Comparison of ENCODE assay signal across 31 cellular contexts in the genomic region with DNA sequence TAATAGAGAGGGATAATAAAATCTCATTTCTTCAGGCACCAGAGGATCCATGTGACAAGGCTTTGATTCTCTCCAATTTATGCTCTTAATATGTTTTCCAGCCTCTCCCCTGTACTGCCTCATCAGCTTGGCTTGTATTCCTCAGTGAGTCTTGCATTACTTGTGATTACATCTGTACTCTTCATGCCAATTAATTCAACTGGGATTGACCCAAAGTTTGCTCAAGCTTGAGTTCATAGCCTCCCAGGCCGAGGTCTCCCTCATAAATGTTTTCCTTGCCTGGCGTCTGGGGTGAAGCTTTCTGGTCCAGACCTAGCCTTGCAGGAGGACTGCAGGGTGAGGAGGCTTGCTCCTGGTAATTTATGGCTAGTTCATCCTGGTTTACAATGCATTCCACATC.
A peak's percentile ranks its signal among the peaks of the same experiment; 100 is the strongest.
DNase-seq lines count a peak whose midpoint lies in the region; ATAC-seq and TF ChIP-seq lines count a peak whose summit lies in the region.
"Had no signal": no experiment of that assay in that cellular context is flagged by ENCODE, and none has a peak within 500 bp of the region (broad histone marks: within the 10 kb centered on the region; RNA-seq: fewer than 3 reads in every experiment).

No MANE protein-coding gene starts in this region.

- CTCF ChIA-PET in activated CD8-positive, alpha-beta memory T cell treated with anti-CD3 and anti-CD28 coated beads, Interleukin-2, amount 10 ng/mL, durations not matched to agents 7 days and 5 days (lab: Charles Lee) = no interaction called here

- no peaks in the 10 kb centered on the region for H3K27me3 ChIP-seq in GM23248 (replicated peaks; ENCODE audit: insufficient read depth)
- H3K27me3 ChIP-seq: cardiac muscle cell, neural progenitor cell, sigmoid colon had no signal

- TF ChIP-seq CTCF in fibroblast of mammary gland (conservative IDR thresholded peaks at IDR 0.05; ENCODE audit: control insufficient read depth, insufficient read depth, low read depth, low read length) (no peak), nephron (IDR thresholded peaks at IDR 0.05; ENCODE audit: unreplicated experiment in 3 of 3) (no peak)

- no peak overlapping the region for H2AFZ ChIP-seq in GM23248
- H2AFZ ChIP-seq: neural progenitor cell had no signal

- H3K4me3 Mint-ChIP-seq in nephron = no peak overlapping the region
- H3K4me3 Mint-ChIP-seq in activated CD8-positive, alpha-beta memory T cell treated with anti-CD3 and anti-CD28 coated beads, Interleukin-2, amount 10 ng/mL, durations not matched to agents 7 days and 5 days = no peak overlapping the region
- H3K4me3 Mint-ChIP-seq: activated naive CD8-positive, alpha-beta T cell; endodermal cell; neural progenitor cell; T-cell had no signal

- 39 to 45% methylated on average over 2 of the region's 2 CpGs for WGBS in GM23248 (ENCODE audit: low coverage in 1 of 2, low lambda C conversion rate in 2 of 2, missing lambda C conversion rate in 2 of 2), 2 experiments

- no peaks in the 10 kb centered on the region for H3K36me3 ChIP-seq in GM23248 (ENCODE audit: low read depth)
- H3K36me3 ChIP-seq: cardiac muscle cell, neural progenitor cell had no signal

- no peak overlapping the region for H3K4me3 ChIP-seq in GM23248
- no peak overlapping the region for H3K4me3 ChIP-seq in fibroblast of mammary gland (ENCODE audit: control insufficient read depth, low read depth, low read length)
- H3K4me3 ChIP-seq: cardiac muscle cell, coronary artery, neural progenitor cell, sigmoid colon had no signal

- no peaks in the 10 kb centered on the region for H3F3A ChIP-seq in GM23248 (ENCODE audit: insufficient read depth)

- DNase-seq in AG20443 (ENCODE audit: low spot score) = peak; percentile 25
- DNase-seq in GM23248 = peak; percentile 55
- DNase-seq in fibroblast of mammary gland (ENCODE audit: low read depth) = peak; percentile 86
- no peak for DNase-seq in GDM1 (lab: John Stamatoyannopoulos, UW)
- no peak for DNase-seq in activated CD8-positive, alpha-beta memory T cell treated with anti-CD3 and anti-CD28 coated beads, Interleukin-2, amount 10 ng/mL, durations not matched to agents 7 days and 5 days
- no peak for DNase-seq in NCI-H2029 (lab: John Stamatoyannopoulos, UW)
- DNase-seq: activated CD4-positive, alpha-beta T cell treated with anti-CD3 and anti-CD28 coated beads for 48 hours; activated effector memory CD4-positive, alpha-beta T cell treated with Interleukin-2 at 50 U/mL for 16 hours; activated T-cell treated with anti-CD3 and anti-CD28 coated beads, Interleukin-2, amount 50 U/mL, for 1 hour; anterior cingulate cortex; C1 segment of cervical spinal cord; COR-L47; DMS53; endodermal cell; H7; hypothalamus; mesenchymal stem cell; NCI-H1048; NCI-H1694; NCI-H446 treated with DMSO at 0.1 percent for 48 hours; sigmoid colon; stimulated activated CD4-positive, alpha-beta T cell treated with anti-CD3 and anti-CD28 coated beads, Interleukin-4, amount 100 ng/mL, for 4 hours; T-cell; trophoblast cell had no signal

- H3K4me2 ChIP-seq in GM23248 (ENCODE audit: unreplicated experiment) = no peak overlapping the region
- H3K4me2 ChIP-seq: neural progenitor cell had no signal

- no peaks in the 10 kb centered on the region for H3K9me3 Mint-ChIP-seq in nephron
- no peaks in the 10 kb centered on the region for H3K9me3 Mint-ChIP-seq in activated CD8-positive, alpha-beta memory T cell treated with anti-CD3 and anti-CD28 coated beads, Interleukin-2, amount 10 ng/mL, durations not matched to agents 7 days and 5 days (ENCODE audit: low read depth)
- H3K9me3 Mint-ChIP-seq: endodermal cell, neural progenitor cell, T-cell had no signal

- H3K9me3 ChIP-seq in GM23248 (ENCODE audit: low read depth) = no peaks in the 10 kb centered on the region
- H3K9me3 ChIP-seq: sigmoid colon had no signal

- in situ Hi-C loops in GM23248 (cut with MboI) = no loop called here

- H3K4me1 ChIP-seq in GM23248 (ENCODE audit: insufficient read depth) = no peaks in the 10 kb centered on the region
- H3K4me1 ChIP-seq: neural progenitor cell, sigmoid colon had no signal

- no peaks in the 10 kb centered on the region for H3K36me3 Mint-ChIP-seq in nephron (ENCODE audit: low read depth)
- no peaks in the 10 kb centered on the region for H3K36me3 Mint-ChIP-seq in activated CD8-positive, alpha-beta memory T cell treated with anti-CD3 and anti-CD28 coated beads, Interleukin-2, amount 10 ng/mL, durations not matched to agents 7 days and 5 days
- H3K36me3 Mint-ChIP-seq: neural progenitor cell had no signal

- no peak overlapping the region for H3K9ac ChIP-seq in GM23248
- H3K9ac ChIP-seq: neural progenitor cell had no signal

- H3K27me3 Mint-ChIP-seq in nephron (ENCODE audit: low read depth) = no peaks in the 10 kb centered on the region
- no peaks in the 10 kb centered on the region for H3K27me3 Mint-ChIP-seq in activated CD8-positive, alpha-beta memory T cell treated with anti-CD3 and anti-CD28 coated beads, Interleukin-2, amount 10 ng/mL, durations not matched to agents 7 days and 5 days
- H3K27me3 Mint-ChIP-seq: activated naive CD8-positive, alpha-beta T cell; T-cell had no signal

- H3K4me1 Mint-ChIP-seq in nephron = peaks cover 19% of the 10 kb centered on the region
- H3K4me1 Mint-ChIP-seq in activated CD8-positive, alpha-beta memory T cell treated with anti-CD3 and anti-CD28 coated beads, Interleukin-2, amount 10 ng/mL, durations not matched to agents 7 days and 5 days = peaks cover 6% of the 10 kb centered on the region
- H3K4me1 Mint-ChIP-seq: endodermal cell, neural progenitor cell had no signal

- no peak overlapping the region for H3K27ac ChIP-seq in GM23248
- H3K27ac ChIP-seq: cardiac muscle cell, coronary artery, neural progenitor cell, sigmoid colon had no signal

- H3K9me2 ChIP-seq in GM23248 (ENCODE audit: insufficient read depth) = no peaks in the 10 kb centered on the region

- H3K27ac Mint-ChIP-seq in nephron = peak overlapping the region in 2 of 3 experiments; percentile 61 to 64
- no peak overlapping the region for H3K27ac Mint-ChIP-seq in activated CD8-positive, alpha-beta memory T cell treated with anti-CD3 and anti-CD28 coated beads, Interleukin-2, amount 10 ng/mL, durations not matched to agents 7 days and 5 days
- H3K27ac Mint-ChIP-seq: activated naive CD8-positive, alpha-beta T cell; endodermal cell; neural progenitor cell; T-cell had no signal

- no peaks in the 10 kb centered on the region for H4K20me1 ChIP-seq in GM23248 (ENCODE audit: insufficient read depth)

- no peak for ATAC-seq in activated CD8-positive, alpha-beta memory T cell treated with anti-CD3 and anti-CD28 coated beads, Interleukin-2, amount 10 ng/mL, durations not matched to agents 7 days and 5 days
- ATAC-seq in GM21619 (IDR thresholded peaks at IDR 0.05; ENCODE audit: unreplicated experiment) = no peak
- ATAC-seq: left lobe of liver, T-cell had no signal

- H3K79me2 ChIP-seq in GM23248 (ENCODE audit: insufficient read depth) = no peaks in the 10 kb centered on the region

Comparison
In these comparisons a context has a peak if more than half of its experiments do, and no peak if none do; other contexts are left out.
1. DNase-seq: peak in AG20443 (single experiment), GM23248 (single experiment) and fibroblast of mammary gland (single experiment); none in GDM1 (single experiment), activated CD8-positive, alpha-beta memory T cell treated with anti-CD3 and anti-CD28 coated beads, Interleukin-2, amount 10 ng/mL, durations not matched to agents 7 days and 5 days (single experiment) and NCI-H2029 (single experiment).